ENCODE assay signal across 15 cellular contexts in the genomic region with DNA sequence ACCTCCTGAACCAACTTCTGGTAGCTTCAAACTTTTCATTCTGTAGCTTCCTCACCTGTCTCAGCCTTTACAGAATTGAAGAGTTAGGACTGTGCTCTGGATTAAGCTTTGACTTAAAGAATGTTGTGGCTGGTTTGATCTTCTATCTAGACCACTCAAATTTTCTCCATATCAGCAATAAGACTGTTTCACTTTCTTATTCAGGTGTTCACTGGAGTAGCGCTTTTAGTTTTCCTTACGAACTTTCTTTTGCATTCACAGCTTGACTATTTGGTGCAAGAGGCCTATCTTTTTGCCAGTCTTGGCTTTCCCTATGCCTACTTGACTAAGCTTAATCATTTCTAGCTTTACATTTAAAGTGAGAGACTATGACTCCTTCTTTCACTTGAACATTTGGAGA.
"Had no signal": no experiment of that assay in that cellular context is flagged by ENCODE, and none has a peak within 500 bp of the region (broad histone marks: within the 10 kb centered on the region; RNA-seq: fewer than 3 reads in every experiment).

No MANE protein-coding gene starts in this region.

- H3K27me3 ChIP-seq: dorsolateral prefrontal cortex, foreskin keratinocyte, pancreas, SJSA1, stomach had no signal

- H3K27ac Mint-ChIP-seq: activated naive CD4-positive, alpha-beta T cell treated with anti-CD3 and anti-CD28 coated beads for 36 hours; WTC11 had no signal

- H3K9me3 Mint-ChIP-seq: activated naive CD4-positive, alpha-beta T cell treated with anti-CD3 and anti-CD28 coated beads for 36 hours had no signal

- H3K9me3 ChIP-seq: pancreas, SJSA1, stomach, thoracic aorta had no signal

- H3K36me3 ChIP-seq: pancreas, stomach had no signal

- DNase-seq: activated CD8-positive, alpha-beta memory T cell treated with anti-CD3 and anti-CD28 coated beads for 24 hours; activated naive CD4-positive, alpha-beta T cell treated with anti-CD3 and anti-CD28 coated beads for 36 hours; aorta; dorsolateral prefrontal cortex; foreskin keratinocyte; left cardiac atrium; midbrain; pancreas; stimulated activated CD4-positive, alpha-beta T cell treated with anti-CD3 and anti-CD28 coated beads, Interleukin-4, amount 100 ng/mL, for 1 hour; stimulated activated CD8-positive, alpha-beta memory T cell treated with anti-CD3 and anti-CD28 coated beads, Interleukin-4, amount 100 ng/mL, for 48 hours; stomach had no signal

- H3K4me3 Mint-ChIP-seq: activated naive CD4-positive, alpha-beta T cell treated with anti-CD3 and anti-CD28 coated beads for 36 hours; WTC11 had no signal

- H3K4me1 ChIP-seq: pancreas had no signal

- H3K27ac ChIP-seq: dorsolateral prefrontal cortex, foreskin keratinocyte, pancreas, SJSA1, thoracic aorta had no signal

- ATAC-seq: foreskin keratinocyte, left cardiac atrium, pancreas, WTC11 had no signal

- H3K4me3 ChIP-seq: dorsolateral prefrontal cortex, lung, pancreas, SJSA1, stomach, thoracic aorta had no signal
